Comparison of ENCODE assay signal across 9 cellular contexts in the genomic region with DNA sequence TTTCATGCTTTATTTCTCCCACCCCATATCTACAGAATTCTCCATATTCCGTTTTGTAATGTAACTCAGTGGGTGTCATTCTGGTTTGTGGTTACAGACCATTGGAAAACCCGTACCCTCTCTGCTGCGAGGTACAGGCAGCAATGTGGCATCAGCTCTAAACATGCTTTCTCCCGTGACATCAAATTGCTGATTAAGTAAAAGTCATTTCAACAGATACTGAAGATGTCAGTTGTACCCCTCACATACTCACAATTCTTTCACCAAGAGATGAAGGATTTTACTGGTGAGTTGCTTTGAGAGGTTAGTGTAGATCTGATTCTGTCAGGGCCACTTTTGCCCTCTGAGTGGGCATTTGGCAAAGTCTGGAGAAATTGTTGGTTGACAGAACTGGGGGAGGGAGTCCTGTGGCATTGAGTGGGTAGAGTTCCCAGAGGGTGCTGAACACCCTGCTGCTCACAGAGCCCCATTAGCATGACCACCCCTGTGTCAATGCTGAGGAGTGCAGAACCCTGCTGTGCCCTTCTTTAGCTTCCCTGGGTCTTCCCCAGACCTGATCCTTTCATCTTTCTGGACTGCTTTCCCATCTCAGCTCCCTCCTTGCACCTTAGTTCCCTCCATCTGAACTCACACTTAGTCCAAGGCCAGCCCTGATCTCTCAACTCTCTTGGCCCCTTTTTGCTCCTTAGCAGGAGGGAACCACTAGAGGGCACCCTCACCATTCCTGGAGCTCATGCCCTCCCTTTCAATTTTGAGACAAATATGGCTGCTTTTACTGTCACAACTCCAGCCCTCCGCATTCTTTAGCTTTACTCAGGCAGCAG. TPM values are rescaled to one million over a fixed set of nuclear protein-coding genes. Genes with fewer than 3 reads are reported as not detected.
DNase-seq lines count a peak whose midpoint lies in the region; ATAC-seq, FAIRE-seq and TF ChIP-seq lines count a peak whose summit lies in the region.
"Had no signal": no experiment of that assay in that cellular context is flagged by ENCODE, and none has a peak within 500 bp of the region (broad histone marks: within the 10 kb centered on the region; RNA-seq: fewer than 3 reads in every experiment).

No MANE protein-coding gene starts in this region.

- intact Hi-C loops in right lobe of liver (cut with DNase I) (no loop called here), sigmoid colon (cut with DNase I) (no loop called here)

- no peaks in the 10 kb centered on the region for H3K27me3 ChIP-seq in right lobe of liver
- H3K27me3 ChIP-seq in sigmoid colon = no peaks in the 10 kb centered on the region

- H3K4me1 ChIP-seq in right lobe of liver = no peaks in the 10 kb centered on the region
- no peaks in the 10 kb centered on the region for H3K4me1 ChIP-seq in sigmoid colon

- no peaks in the 10 kb centered on the region for H3K36me3 Mint-ChIP-seq in activated naive CD8-positive, alpha-beta T cell treated with anti-CD3 and anti-CD28 coated beads, Interleukin-2, amount 50 U/mL, for 24 hours (ENCODE audit: low read depth)
- H3K36me3 Mint-ChIP-seq: IgD-negative memory B cell had no signal

- no peak overlapping the region for H3K4me3 Mint-ChIP-seq in activated naive CD8-positive, alpha-beta T cell treated with anti-CD3 and anti-CD28 coated beads, Interleukin-2, amount 50 U/mL, for 24 hours
- H3K4me3 Mint-ChIP-seq: IgD-negative memory B cell had no signal

- H3K27ac Mint-ChIP-seq in activated naive CD8-positive, alpha-beta T cell treated with anti-CD3 and anti-CD28 coated beads, Interleukin-2, amount 50 U/mL, for 24 hours = peak overlapping the region; percentile 53

- 43% methylated on average over 5 of the region's 5 CpGs for WGBS in right lobe of liver (ENCODE audit: insufficient coverage, low coverage, low lambda C conversion rate, missing lambda C conversion rate)
- 68 to 73% methylated on average over 5 of the region's 5 CpGs for WGBS in sigmoid colon, 2 donors

- no peak overlapping the region for H3K4me3 ChIP-seq in right lobe of liver
- H3K4me3 ChIP-seq in sigmoid colon = no peak overlapping the region

- TF ChIP-seq POLR2A in GM12891 (IDR thresholded peaks at IDR 0.05; ENCODE audit: low read depth, low read length) (no peak), right lobe of liver (IDR thresholded peaks at IDR 0.05) (no peak), sigmoid colon (IDR thresholded peaks at IDR 0.05) (no peak)

- no peak for TF ChIP-seq EP300 in sigmoid colon (IDR thresholded peaks at IDR 0.05)

- H3K36me3 ChIP-seq in right lobe of liver (no peaks in the 10 kb centered on the region), sigmoid colon (no peaks in the 10 kb centered on the region)

- peak; percentile 58 for ATAC-seq in activated naive CD8-positive, alpha-beta T cell treated with anti-CD3 and anti-CD28 coated beads, Interleukin-2, amount 50 U/mL, for 24 hours
- ATAC-seq in right lobe of liver (peak; percentile 47 to 81 (median 60)), HG03139 (IDR thresholded peaks at IDR 0.05; ENCODE audit: unreplicated experiment) (no peak), HG02884 (IDR thresholded peaks at IDR 0.05; ENCODE audit: unreplicated experiment) (no peak)

- H3K27ac ChIP-seq in right lobe of liver (no peak overlapping the region), sigmoid colon (no peak overlapping the region)

- no peaks in the 10 kb centered on the region for H3K9me3 ChIP-seq in right lobe of liver
- H3K9me3 ChIP-seq in sigmoid colon = no peaks in the 10 kb centered on the region

- DNase-seq in AML-193 (lab: John Stamatoyannopoulos, UW) = peak; percentile 18 to 35
- peak; percentile 22 for DNase-seq in GM12891 (ENCODE audit: insufficient read length, low spot score)
- peak; percentile 68 for DNase-seq in NCI-H748 (lab: John Stamatoyannopoulos, UW; ENCODE audit: unreplicated experiment)
- DNase-seq in activated naive CD8-positive, alpha-beta T cell treated with anti-CD3 and anti-CD28 coated beads, Interleukin-2, amount 50 U/mL, for 24 hours = peak; percentile 59
- DNase-seq in right lobe of liver = no peak
- DNase-seq in sigmoid colon = no peak

- H3K27me3 Mint-ChIP-seq in activated naive CD8-positive, alpha-beta T cell treated with anti-CD3 and anti-CD28 coated beads, Interleukin-2, amount 50 U/mL, for 24 hours = peaks cover 20% of the 10 kb centered on the region

- peak; percentile 74 for FAIRE-seq in GM12891 (lab: Jason Lieb, UNC)

- H3K4me1 Mint-ChIP-seq in activated naive CD8-positive, alpha-beta T cell treated with anti-CD3 and anti-CD28 coated beads, Interleukin-2, amount 50 U/mL, for 24 hours = peaks cover 10% of the 10 kb centered on the region

- TF ChIP-seq CTCF in right lobe of liver (IDR thresholded peaks at IDR 0.05) = peak in 3 of 4 donors; percentile 51 to 68 (median 65)
- TF ChIP-seq CTCF in sigmoid colon (IDR thresholded peaks at IDR 0.05) = peak in 1 of 4 experiments; percentile 32

- no peaks in the 10 kb centered on the region for H3K9me3 Mint-ChIP-seq in activated naive CD8-positive, alpha-beta T cell treated with anti-CD3 and anti-CD28 coated beads, Interleukin-2, amount 50 U/mL, for 24 hours
- H3K9me3 Mint-ChIP-seq: IgD-negative memory B cell had no signal

TF ChIP-seq in GM12891, 5 proteins besides CTCF, POLR2A, EP300 and RAD21:
- TF ChIP-seq TAF1 (IDR thresholded peaks at IDR 0.05; ENCODE audit: low read depth, low read length) = no peak
- TF ChIP-seq PAX5 (IDR thresholded peaks at IDR 0.05; ENCODE audit: insufficient read depth, low read length, severe bottlenecking) = no peak
- no peak for TF ChIP-seq POLR2AphosphoS5 (IDR thresholded peaks at IDR 0.05; ENCODE audit: low read depth, low read length)
- TF ChIP-seq SPI1 (IDR thresholded peaks at IDR 0.05; ENCODE audit: low read depth, low read length) = no peak
- no peak for TF ChIP-seq POU2F2 (IDR thresholded peaks at IDR 0.05; ENCODE audit: low read depth, low read length)

RNA-seq across cellular contexts. Expression of gene CEACAM8, which starts 39.9 kb away (rescaled TPM):
- not detected for polyA plus RNA-seq in GM12891 (2012; ENCODE audit: low read depth, missing spikeins)
- total RNA-seq in right lobe of liver (under 1 TPM in 3 of 6 experiments, not detected in 3; 0.42 to 0.68 (median 0.66) TPM), sigmoid colon (not detected)
- polyA plus RNA-seq in sigmoid colon = under 1 TPM in 2 of 3 donors, not detected in 1; 0.69 to 0.76 TPM
- polyA plus RNA-seq: IgD-negative memory B cell had no signal

Comparison
In these comparisons a context has a peak if more than half of its experiments do, and no peak if none do; other contexts are left out.
1. DNase-seq: peak in AML-193 (2 of 2), GM12891 (single experiment), NCI-H748 (single experiment) and activated naive CD8-positive, alpha-beta T cell treated with anti-CD3 and anti-CD28 coated beads, Interleukin-2, amount 50 U/mL, for 24 hours (single experiment); none in right lobe of liver (0 of 3) and sigmoid colon (single experiment).
2. ATAC-seq: peak in activated naive CD8-positive, alpha-beta T cell treated with anti-CD3 and anti-CD28 coated beads, Interleukin-2, amount 50 U/mL, for 24 hours (single experiment) and right lobe of liver (4 of 4); none in HG03139 (single experiment) and HG02884 (single experiment).